ENCODE assay signal across 20 cellular contexts in the genomic region with DNA sequence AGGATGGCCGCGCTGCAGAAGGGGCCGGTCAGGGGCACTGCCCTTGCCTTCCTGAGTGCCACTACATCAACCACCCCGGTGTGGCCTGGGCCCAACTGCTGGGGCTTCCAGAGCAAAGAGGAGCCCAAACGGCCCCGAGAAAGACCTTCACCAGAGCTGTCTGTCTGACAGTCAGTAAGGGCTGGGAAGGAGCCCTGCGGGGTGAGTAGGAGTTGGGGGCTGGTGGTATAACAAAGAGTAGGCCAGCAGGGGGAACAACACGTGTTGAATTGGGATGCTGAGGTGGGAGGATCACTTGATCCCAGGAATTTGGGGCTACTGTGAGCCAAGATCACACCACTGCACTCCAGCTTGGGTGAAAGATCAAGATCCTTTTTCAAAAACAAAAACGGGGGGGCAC. TPM values are rescaled to one million over a fixed set of nuclear protein-coding genes. Genes with fewer than 3 reads are reported as not detected.
DNase-seq lines count a peak whose midpoint lies in the region; ATAC-seq, FAIRE-seq and TF ChIP-seq lines count a peak whose summit lies in the region.
"Had no signal": no experiment of that assay in that cellular context is flagged by ENCODE, and none has a peak within 500 bp of the region (broad histone marks: within the 10 kb centered on the region; RNA-seq: fewer than 3 reads in every experiment).

No MANE protein-coding gene starts in this region.

- no peak for TF ChIP-seq CTCF in HepG2 (CRISPR knock-in tag; IDR thresholded peaks at IDR 0.05)
- TF ChIP-seq CTCF in right lobe of liver (IDR thresholded peaks at IDR 0.05), result no peak
- TF ChIP-seq CTCF in WTC11 (IDR thresholded peaks at IDR 0.05), result no peak
- no peak for TF ChIP-seq CTCF in CD8-positive, alpha-beta T cell (IDR thresholded peaks at IDR 0.05)

- H3K79me2 ChIP-seq in HepG2 (ENCODE audit: insufficient read depth, low read length), result no peaks in the 10 kb centered on the region

- FAIRE-seq in HepG2 (lab: Jason Lieb, UNC), result no peak
- no peak for FAIRE-seq in frontal cortex (lab: Jason Lieb, UNC)
- FAIRE-seq: G401.6, H54 had no signal

- no peak overlapping the region for H2AFZ ChIP-seq in HepG2 (ENCODE audit: low read length)

- no peak overlapping the region for H3K27ac ChIP-seq in HepG2 (ENCODE audit: extremely low read length, insufficient read depth, low read length)
- H3K27ac ChIP-seq in right lobe of liver, result no peak overlapping the region
- no peak overlapping the region for H3K27ac ChIP-seq in CD8-positive, alpha-beta T cell (ENCODE audit: low read depth, low read length)
- no peak overlapping the region for H3K27ac ChIP-seq in naive thymus-derived CD4-positive, alpha-beta T cell (ENCODE audit: low read depth, low read length)

- H4K20me1 ChIP-seq in HepG2 (ENCODE audit: insufficient read depth, low read length), result no peaks in the 10 kb centered on the region

- TF ChIP-seq RAD21 in HepG2 (CRISPR knock-in tag; IDR thresholded peaks at IDR 0.05), result no peak

- POLR2A ChIA-PET in HepG2 (lab: Yijun Ruan, JAX), result interaction anchor here (1.4 kb wide), 1 partner anchor 9 kb away, joined by 5 read pairs; the partner anchor contains the start of gene CABIN1
- POLR2A ChIA-PET in WTC11 (lab: Charles Lee), result interaction anchor here (0.7 kb wide), 1 partner anchor 779 kb away, joined by 3 read pairs; no protein-coding TSS in a partner anchor
- POLR2A ChIA-PET in CD8-positive, alpha-beta T cell (lab: Charles Lee), result no interaction called here
- POLR2A ChIA-PET in naive thymus-derived CD4-positive, alpha-beta T cell (lab: Charles Lee), result no interaction called here

- WGBS in HepG2 (ENCODE audit: low lambda C conversion rate), result 74% methylated on average over 7 of the region's 9 CpGs
- 77% methylated on average over 6 of the region's 9 CpGs for WGBS in right lobe of liver (ENCODE audit: insufficient coverage, low coverage, low lambda C conversion rate, missing lambda C conversion rate)

- DNase-seq in HepG2 (ENCODE audit: low spot score), result no peak
- DNase-seq in right lobe of liver, result no peak
- peak; percentile 35 for DNase-seq in WTC11 (ENCODE audit: low spot score)
- peak; percentile 81 for DNase-seq in iPS-NIHi11 (ENCODE audit: low spot score)
- DNase-seq in DMS153 (lab: John Stamatoyannopoulos, UW), result no peak
- no peak for DNase-seq in CD8-positive, alpha-beta T cell
- no peak for DNase-seq in naive thymus-derived CD4-positive, alpha-beta T cell
- no peak for DNase-seq in frontal cortex (ENCODE audit: low spot score in 2 of 2)
- DNase-seq: 8988T, Caco-2, DMS79, NCI-H1417, NCI-H1930, NCI-H2171 treated with DMSO at 0.1 percent for 48 hours, NCI-H510A, SIG-M5 had no signal

- H3K9me3 ChIP-seq in HepG2 (ENCODE audit: low read length) (no peaks in the 10 kb centered on the region), right lobe of liver (no peaks in the 10 kb centered on the region)
- no peaks in the 10 kb centered on the region for H3K9me3 ChIP-seq in CD8-positive, alpha-beta T cell (ENCODE audit: low read length)
- no peaks in the 10 kb centered on the region for H3K9me3 ChIP-seq in naive thymus-derived CD4-positive, alpha-beta T cell (ENCODE audit: control insufficient read depth in 2 of 3, low read length in 3 of 3)
- H3K9me3 ChIP-seq: Caco-2 had no signal

- TF ChIP-seq POLR2A in HepG2 (IDR thresholded peaks at IDR 0.05; ENCODE audit: insufficient read depth in 1 of 2, low read depth in 2 of 2, low read length in 2 of 2), result no peak
- no peak for TF ChIP-seq POLR2A in right lobe of liver (IDR thresholded peaks at IDR 0.05)

- TF ChIP-seq EP300 in HepG2 (IDR thresholded peaks at IDR 0.05; ENCODE audit: low read depth in 2 of 2, low read length in 2 of 2) (no peak), HepG2 (CRISPR knock-in tag; IDR thresholded peaks at IDR 0.05; ENCODE audit: borderline replicate concordance) (no peak)

- BruUV-seq in HepG2 (replicated peaks; lab: Mats Ljungman, UMichigan), result no TSS peak

- ATAC-seq in HepG2 (no peak), right lobe of liver (no peak), WTC11 (peak; percentile 81)
- ATAC-seq in CD8-positive, alpha-beta T cell, result no peak
- no peak for ATAC-seq in naive thymus-derived CD4-positive, alpha-beta T cell

- CTCF ChIA-PET in HepG2 (lab: Yijun Ruan, JAX; ENCODE audit: low intra/inter-chr PET ratio, low total read pairs) (no interaction called here), WTC11 (lab: Charles Lee) (interaction anchor here (1.0 kb wide), 1 partner anchor 156 kb away, joined by 3 read pairs; no protein-coding TSS in a partner anchor)
- CTCF ChIA-PET in CD8-positive, alpha-beta T cell (lab: Charles Lee), result no interaction called here
- CTCF ChIA-PET in naive thymus-derived CD4-positive, alpha-beta T cell (lab: Charles Lee), result no interaction called here

- H3K27me3 ChIP-seq in HepG2 (ENCODE audit: control insufficient read depth in 1 of 2, insufficient read depth in 2 of 2, low read length in 2 of 2) (no peaks in the 10 kb centered on the region), right lobe of liver (no peaks in the 10 kb centered on the region)
- H3K27me3 ChIP-seq in CD8-positive, alpha-beta T cell (ENCODE audit: insufficient read depth, low read length), result no peaks in the 10 kb centered on the region
- H3K27me3 ChIP-seq in naive thymus-derived CD4-positive, alpha-beta T cell (ENCODE audit: control insufficient read depth in 2 of 2, insufficient read depth in 2 of 2, low read length in 2 of 2), result no peaks in the 10 kb centered on the region

- intact Hi-C loops in HepG2 (cut with micrococcal nuclease; ENCODE audit: unreplicated experiment), result no loop called here
- intact Hi-C loops in right lobe of liver (cut with DNase I), result no loop called here
- intact Hi-C loops in CD8-positive, alpha-beta T cell (cut with DNase I, micrococcal nuclease), result no loop called here
- intact Hi-C loops in naive thymus-derived CD4-positive, alpha-beta T cell (cut with micrococcal nuclease), result no loop called here

- no peak overlapping the region for H3K27ac Mint-ChIP-seq in WTC11
- H3K27ac Mint-ChIP-seq in CD8-positive, alpha-beta T cell, result no peak overlapping the region
- H3K27ac Mint-ChIP-seq in naive thymus-derived CD4-positive, alpha-beta T cell, result peak overlapping the region in 2 of 9 donors; percentile 25 to 42
- H3K27ac Mint-ChIP-seq: IgD-negative memory B cell had no signal

- H3K9me3 Mint-ChIP-seq in WTC11, result no peaks in the 10 kb centered on the region
- no peaks in the 10 kb centered on the region for H3K9me3 Mint-ChIP-seq in CD8-positive, alpha-beta T cell
- H3K9me3 Mint-ChIP-seq in naive thymus-derived CD4-positive, alpha-beta T cell, result no peaks in the 10 kb centered on the region
- H3K9me3 Mint-ChIP-seq: IgD-negative memory B cell had no signal

- H3K36me3 ChIP-seq in HepG2 (replicated peaks in 1 of 2; ENCODE audit: control insufficient read depth in 1 of 2, insufficient read depth in 2 of 2, low read length in 2 of 2) (no peaks in the 10 kb centered on the region), right lobe of liver (no peaks in the 10 kb centered on the region)
- no peaks in the 10 kb centered on the region for H3K36me3 ChIP-seq in CD8-positive, alpha-beta T cell (ENCODE audit: insufficient read depth, low read length)
- H3K36me3 ChIP-seq in naive thymus-derived CD4-positive, alpha-beta T cell (ENCODE audit: control insufficient read depth in 2 of 3, insufficient read depth in 3 of 3, low read length in 3 of 3), result no peaks in the 10 kb centered on the region

- no peaks in the 10 kb centered on the region for H3K36me3 Mint-ChIP-seq in WTC11
- H3K36me3 Mint-ChIP-seq in CD8-positive, alpha-beta T cell, result no peaks in the 10 kb centered on the region
- no peaks in the 10 kb centered on the region for H3K36me3 Mint-ChIP-seq in naive thymus-derived CD4-positive, alpha-beta T cell
- H3K36me3 Mint-ChIP-seq: CD14-positive monocyte had no signal

- in situ Hi-C loops in HepG2 (cut with HindIII; ENCODE audit: extremely low pct_ligation_motif_present, low pct_unique_long_range_greater_than_20kb), result no loop called here

- H3K4me3 ChIP-seq in HepG2 (replicated peaks in 1 of 3; ENCODE audit: insufficient read depth in 1 of 3, low read depth in 2 of 3, low read length in 3 of 3) (no peak overlapping the region), right lobe of liver (no peak overlapping the region)
- no peak overlapping the region for H3K4me3 ChIP-seq in CD8-positive, alpha-beta T cell (ENCODE audit: low read depth, low read length)
- no peak overlapping the region for H3K4me3 ChIP-seq in naive thymus-derived CD4-positive, alpha-beta T cell (ENCODE audit: low read length)

- H3K4me1 Mint-ChIP-seq in WTC11, result peaks cover 5% of the 10 kb centered on the region
- no peaks in the 10 kb centered on the region for H3K4me1 Mint-ChIP-seq in CD8-positive, alpha-beta T cell (ENCODE audit: low read depth)
- peaks cover 0 to 5% (median 0%) of the 10 kb centered on the region in 7 donors for H3K4me1 Mint-ChIP-seq in naive thymus-derived CD4-positive, alpha-beta T cell
- H3K4me1 Mint-ChIP-seq: IgD-negative memory B cell had no signal

- H3K4me2 ChIP-seq in HepG2 (ENCODE audit: low read depth, low read length), result no peak overlapping the region

- H3K27me3 Mint-ChIP-seq in WTC11 (ENCODE audit: low read depth), result peaks cover 13% of the 10 kb centered on the region
- H3K27me3 Mint-ChIP-seq in CD8-positive, alpha-beta T cell (ENCODE audit: low read depth), result peaks cover 2% of the 10 kb centered on the region
- H3K27me3 Mint-ChIP-seq in naive thymus-derived CD4-positive, alpha-beta T cell, result peaks cover 0 to 13% (median 0%) of the 10 kb centered on the region in 5 donors
- H3K27me3 Mint-ChIP-seq: IgD-negative memory B cell had no signal

- no peak overlapping the region for H3K4me3 Mint-ChIP-seq in WTC11
- H3K4me3 Mint-ChIP-seq in CD8-positive, alpha-beta T cell, result no peak overlapping the region
- no peak overlapping the region for H3K4me3 Mint-ChIP-seq in naive thymus-derived CD4-positive, alpha-beta T cell
- H3K4me3 Mint-ChIP-seq: CD14-positive monocyte, IgD-negative memory B cell had no signal

- H3K4me1 ChIP-seq in HepG2 (ENCODE audit: insufficient read depth, low read length) (peaks cover 58% of the 10 kb centered on the region), right lobe of liver (no peaks in the 10 kb centered on the region)
- no peaks in the 10 kb centered on the region for H3K4me1 ChIP-seq in CD8-positive, alpha-beta T cell (ENCODE audit: insufficient read depth, low read length)
- no peaks in the 10 kb centered on the region for H3K4me1 ChIP-seq in naive thymus-derived CD4-positive, alpha-beta T cell (ENCODE audit: control insufficient read depth in 2 of 2, insufficient read depth in 2 of 2, low read length in 2 of 2)
- H3K4me1 ChIP-seq: Caco-2 had no signal

- no peak overlapping the region for H3K9ac ChIP-seq in HepG2 (ENCODE audit: insufficient read depth, low read depth, low read length)

RNA-seq across cellular contexts. Expression of gene GSTT4, which starts 3.9 kb away (rescaled TPM):
- total RNA-seq in HepG2 (2016; rRNA removed; fragmentation: Illumina TruSeq; extraction: Trizol) (0.18 and 0.62 TPM in 2 replicates), right lobe of liver (not detected), WTC11 (2021) (not detected in 3 replicates), frontal cortex (not detected)
- 0.30 and 0.44 TPM in 2 replicates for total RNA-seq in HepG2 (2016; cell fraction: cytosol; rRNA removed; fragmentation: Illumina TruSeq; extraction: Trizol; ENCODE audit: low read depth)
- total RNA-seq in HepG2 (2016; cell fraction: insoluble cytoplasmic fraction; rRNA removed; fragmentation: Illumina TruSeq; extraction: Trizol), result 0.22 and 0.82 TPM in 2 replicates
- 0.62 and 0.77 TPM in 2 replicates for total RNA-seq in HepG2 (2016; cell fraction: membrane; rRNA removed; fragmentation: Illumina TruSeq; extraction: Trizol)
- total RNA-seq in HepG2 (2016; cell fraction: nucleus; rRNA removed; fragmentation: Illumina TruSeq; extraction: Trizol), result 0.94 and 1.2 TPM in 2 replicates
- 0.59 and 0.63 TPM in 2 replicates for polyA plus RNA-seq in HepG2 (2011; rRNA removed)
- polyA plus RNA-seq in HepG2 (2011; cell fraction: cytosol; rRNA removed), result 0.06 and 0.16 TPM in 2 replicates
- 2.4 and 3.5 TPM in 2 replicates for polyA plus RNA-seq in HepG2 (2011; cell fraction: nucleus; rRNA removed)
- polyA plus RNA-seq in HepG2 (2012), result 0.16 and 0.23 TPM in 2 replicates
- 0.15 and 0.20 TPM in 2 replicates for polyA plus RNA-seq in HepG2 (2016; cell fraction: cytosol; fragmentation: Illumina TruSeq; extraction: Trizol; ENCODE audit: low read depth)
- not detected in 2 replicates for polyA plus RNA-seq in HepG2 (2016; cell fraction: insoluble cytoplasmic fraction; fragmentation: Illumina TruSeq; extraction: Trizol; ENCODE audit: low read depth)
- polyA plus RNA-seq in HepG2 (2016; cell fraction: membrane; fragmentation: Illumina TruSeq; extraction: Trizol; ENCODE audit: low read depth), result 0.30 TPM in 1 of 2 replicates, not detected in the other
- 2.0 and 2.2 TPM in 2 replicates for polyA plus RNA-seq in HepG2 (2016; cell fraction: nucleus; fragmentation: Illumina TruSeq; extraction: Trizol; ENCODE audit: insufficient read depth, low read depth)
- 1.8 TPM in 1 of 2 replicates, not detected in the other for polyA minus RNA-seq in HepG2 (2011; rRNA and poly(A)+ RNA removed; ENCODE audit: low replicate concordance)
- polyA minus RNA-seq in HepG2 (2011; cell fraction: cytosol; rRNA and poly(A)+ RNA removed), result not detected in 2 replicates
- polyA minus RNA-seq in HepG2 (2011; cell fraction: nucleus; rRNA and poly(A)+ RNA removed), result 3.0 and 4.8 TPM in 2 replicates
- total RNA-seq in CD8-positive, alpha-beta T cell, result not detected
- not detected for total RNA-seq in naive thymus-derived CD4-positive, alpha-beta T cell
- not detected for polyA plus RNA-seq in naive thymus-derived CD4-positive, alpha-beta T cell
- polyA plus RNA-seq: CD14-positive monocyte, IgD-negative memory B cell had no signal

RNA-seq across cellular contexts. Expression of gene CABIN1, which starts 9.8 kb away (rescaled TPM):
- total RNA-seq in HepG2 (2016; rRNA removed; fragmentation: Illumina TruSeq; extraction: Trizol), result 51.3 and 61.3 TPM in 2 replicates
- total RNA-seq in HepG2 (2016; cell fraction: cytosol; rRNA removed; fragmentation: Illumina TruSeq; extraction: Trizol; ENCODE audit: low read depth), result 14.3 and 17.6 TPM in 2 replicates
- 52.6 and 55.2 TPM in 2 replicates for total RNA-seq in HepG2 (2016; cell fraction: insoluble cytoplasmic fraction; rRNA removed; fragmentation: Illumina TruSeq; extraction: Trizol)
- 20.5 and 20.9 TPM in 2 replicates for total RNA-seq in HepG2 (2016; cell fraction: membrane; rRNA removed; fragmentation: Illumina TruSeq; extraction: Trizol)
- 68.3 and 86.3 TPM in 2 replicates for total RNA-seq in HepG2 (2016; cell fraction: nucleus; rRNA removed; fragmentation: Illumina TruSeq; extraction: Trizol)
- polyA plus RNA-seq in HepG2 (2011; rRNA removed), result 10.2 and 12.0 TPM in 2 replicates
- 5.5 and 7.0 TPM in 2 replicates for polyA plus RNA-seq in HepG2 (2011; cell fraction: cytosol; rRNA removed)
- 68.4 and 82.0 TPM in 2 replicates for polyA plus RNA-seq in HepG2 (2011; cell fraction: nucleus; rRNA removed)
- 19.1 and 30.8 TPM in 2 replicates for polyA plus RNA-seq in HepG2 (2012)
- 3.8 and 4.8 TPM in 2 replicates for polyA plus RNA-seq in HepG2 (2016; cell fraction: cytosol; fragmentation: Illumina TruSeq; extraction: Trizol; ENCODE audit: low read depth)
- polyA plus RNA-seq in HepG2 (2016; cell fraction: insoluble cytoplasmic fraction; fragmentation: Illumina TruSeq; extraction: Trizol; ENCODE audit: low read depth), result 30.8 and 43.5 TPM in 2 replicates
- 8.6 and 10.2 TPM in 2 replicates for polyA plus RNA-seq in HepG2 (2016; cell fraction: membrane; fragmentation: Illumina TruSeq; extraction: Trizol; ENCODE audit: low read depth)
- 146 and 156 TPM in 2 replicates for polyA plus RNA-seq in HepG2 (2016; cell fraction: nucleus; fragmentation: Illumina TruSeq; extraction: Trizol; ENCODE audit: insufficient read depth, low read depth)
- 17.9 and 49.9 TPM in 2 replicates for polyA minus RNA-seq in HepG2 (2011; rRNA and poly(A)+ RNA removed; ENCODE audit: low replicate concordance)
- polyA minus RNA-seq in HepG2 (2011; cell fraction: cytosol; rRNA and poly(A)+ RNA removed), result 22.2 and 23.7 TPM in 2 replicates
- 47.6 and 50.8 TPM in 2 replicates for polyA minus RNA-seq in HepG2 (2011; cell fraction: nucleus; rRNA and poly(A)+ RNA removed)
- 10 to 100 TPM; 17.1 to 22.8 (median 19.2) TPM for total RNA-seq in right lobe of liver
- total RNA-seq in WTC11 (2021), result 72.5 to 79.2 TPM (median 79.0 TPM) in 3 replicates
- total RNA-seq in CD8-positive, alpha-beta T cell, result 100 to 1,000 TPM; 104 to 118 TPM
- total RNA-seq in naive thymus-derived CD4-positive, alpha-beta T cell, result 100 to 1,000 TPM; 140 to 150 (median 145) TPM
- 10 to 100 TPM; 10.2 to 14.7 TPM for polyA plus RNA-seq in naive thymus-derived CD4-positive, alpha-beta T cell
- total RNA-seq in frontal cortex, result 30.2 TPM

RNA-seq across cellular contexts. Expression of gene GSTT2, which starts 21.4 kb away (rescaled TPM):
- total RNA-seq in HepG2 (2016; rRNA removed; fragmentation: Illumina TruSeq; extraction: Trizol), result not detected in 2 replicates
- total RNA-seq in HepG2 (2016; cell fraction: cytosol; rRNA removed; fragmentation: Illumina TruSeq; extraction: Trizol; ENCODE audit: low read depth), result not detected in 2 replicates
- total RNA-seq in HepG2 (2016; cell fraction: insoluble cytoplasmic fraction; rRNA removed; fragmentation: Illumina TruSeq; extraction: Trizol), result not detected in 2 replicates
- not detected in 2 replicates for total RNA-seq in HepG2 (2016; cell fraction: membrane; rRNA removed; fragmentation: Illumina TruSeq; extraction: Trizol)
- total RNA-seq in HepG2 (2016; cell fraction: nucleus; rRNA removed; fragmentation: Illumina TruSeq; extraction: Trizol), result not detected in 2 replicates
- polyA plus RNA-seq in HepG2 (2011; rRNA removed), result not detected in 2 replicates
- polyA plus RNA-seq in HepG2 (2011; cell fraction: cytosol; rRNA removed), result not detected in 2 replicates
- polyA plus RNA-seq in HepG2 (2011; cell fraction: nucleus; rRNA removed), result 0.21 and 0.71 TPM in 2 replicates
- 0.21 TPM in 1 of 2 replicates, not detected in the other for polyA plus RNA-seq in HepG2 (2012)
- polyA plus RNA-seq in HepG2 (2016; cell fraction: cytosol; fragmentation: Illumina TruSeq; extraction: Trizol; ENCODE audit: low read depth), result not detected in 2 replicates
- polyA plus RNA-seq in HepG2 (2016; cell fraction: insoluble cytoplasmic fraction; fragmentation: Illumina TruSeq; extraction: Trizol; ENCODE audit: low read depth), result not detected in 2 replicates
- polyA plus RNA-seq in HepG2 (2016; cell fraction: membrane; fragmentation: Illumina TruSeq; extraction: Trizol; ENCODE audit: low read depth), result not detected in 2 replicates
- 0.45 TPM in 1 of 2 replicates, not detected in the other for polyA plus RNA-seq in HepG2 (2016; cell fraction: nucleus; fragmentation: Illumina TruSeq; extraction: Trizol; ENCODE audit: insufficient read depth, low read depth)
- polyA minus RNA-seq in HepG2 (2011; rRNA and poly(A)+ RNA removed; ENCODE audit: low replicate concordance), result not detected in 2 replicates
- polyA minus RNA-seq in HepG2 (2011; cell fraction: cytosol; rRNA and poly(A)+ RNA removed), result not detected in 2 replicates
- polyA minus RNA-seq in HepG2 (2011; cell fraction: nucleus; rRNA and poly(A)+ RNA removed), result not detected in 2 replicates
- total RNA-seq in right lobe of liver, result under 1 TPM in 1 of 6 experiments, not detected in 5; 0.76 TPM
- total RNA-seq in WTC11 (2021), result 0.50 to 1.2 TPM (median 1.1 TPM) in 3 replicates
- total RNA-seq in CD8-positive, alpha-beta T cell, result not detected
- total RNA-seq in naive thymus-derived CD4-positive, alpha-beta T cell, result not detected
- not detected for polyA plus RNA-seq in naive thymus-derived CD4-positive, alpha-beta T cell
- 0.41 TPM for total RNA-seq in frontal cortex
- polyA plus RNA-seq: CD14-positive monocyte, IgD-negative memory B cell had no signal

RNA-seq across cellular contexts. Expression of gene DDT, which starts 27.1 kb away (rescaled TPM):
- total RNA-seq in HepG2 (2016; rRNA removed; fragmentation: Illumina TruSeq; extraction: Trizol) (120 and 143 TPM in 2 replicates), right lobe of liver (100 to 1,000 TPM; 198 to 587 (median 295) TPM), WTC11 (2021) (194 to 238 TPM (median 205 TPM) in 3 replicates), frontal cortex (24.9 TPM)
- 60.4 and 70.3 TPM in 2 replicates for total RNA-seq in HepG2 (2016; cell fraction: cytosol; rRNA removed; fragmentation: Illumina TruSeq; extraction: Trizol; ENCODE audit: low read depth)
- 129 and 145 TPM in 2 replicates for total RNA-seq in HepG2 (2016; cell fraction: insoluble cytoplasmic fraction; rRNA removed; fragmentation: Illumina TruSeq; extraction: Trizol)
- 63.1 and 70.2 TPM in 2 replicates for total RNA-seq in HepG2 (2016; cell fraction: membrane; rRNA removed; fragmentation: Illumina TruSeq; extraction: Trizol)
- total RNA-seq in HepG2 (2016; cell fraction: nucleus; rRNA removed; fragmentation: Illumina TruSeq; extraction: Trizol), result 47.8 and 63.8 TPM in 2 replicates
- polyA plus RNA-seq in HepG2 (2011; rRNA removed), result 159 and 181 TPM in 2 replicates
- polyA plus RNA-seq in HepG2 (2011; cell fraction: cytosol; rRNA removed), result 124 and 244 TPM in 2 replicates
- 150 and 188 TPM in 2 replicates for polyA plus RNA-seq in HepG2 (2011; cell fraction: nucleus; rRNA removed)
- polyA plus RNA-seq in HepG2 (2012), result 66.3 and 104 TPM in 2 replicates
- 67.3 and 70.6 TPM in 2 replicates for polyA plus RNA-seq in HepG2 (2016; cell fraction: cytosol; fragmentation: Illumina TruSeq; extraction: Trizol; ENCODE audit: low read depth)
- polyA plus RNA-seq in HepG2 (2016; cell fraction: insoluble cytoplasmic fraction; fragmentation: Illumina TruSeq; extraction: Trizol; ENCODE audit: low read depth), result 125 and 141 TPM in 2 replicates
- 61.9 and 66.8 TPM in 2 replicates for polyA plus RNA-seq in HepG2 (2016; cell fraction: membrane; fragmentation: Illumina TruSeq; extraction: Trizol; ENCODE audit: low read depth)
- 98.1 and 122 TPM in 2 replicates for polyA plus RNA-seq in HepG2 (2016; cell fraction: nucleus; fragmentation: Illumina TruSeq; extraction: Trizol; ENCODE audit: insufficient read depth, low read depth)
- polyA minus RNA-seq in HepG2 (2011; rRNA and poly(A)+ RNA removed; ENCODE audit: low replicate concordance), result 36.0 and 80.8 TPM in 2 replicates
- 35.0 and 38.4 TPM in 2 replicates for polyA minus RNA-seq in HepG2 (2011; cell fraction: cytosol; rRNA and poly(A)+ RNA removed)
- 27.8 and 28.0 TPM in 2 replicates for polyA minus RNA-seq in HepG2 (2011; cell fraction: nucleus; rRNA and poly(A)+ RNA removed)
- 10 to 100 TPM; 70.9 to 77.5 TPM for total RNA-seq in CD8-positive, alpha-beta T cell
- total RNA-seq in naive thymus-derived CD4-positive, alpha-beta T cell, result 100 to 1,000 TPM in 1 of 5 experiments, 10 to 100 TPM in 4; 66.8 to 108 (median 80.2) TPM
- polyA plus RNA-seq in naive thymus-derived CD4-positive, alpha-beta T cell, result 100 to 1,000 TPM in 1 of 2 donors, 10 to 100 TPM in 1; 66.3 to 122 TPM

RNA-seq across cellular contexts. Expression of gene DDTL, which starts 34.6 kb away (rescaled TPM):
- total RNA-seq in HepG2 (2016; rRNA removed; fragmentation: Illumina TruSeq; extraction: Trizol) (0.31 TPM in 1 of 2 replicates, not detected in the other), right lobe of liver (1 to 10 TPM in 2 of 6 experiments, not detected in 4; 3.5 to 7.1 TPM), WTC11 (2021) (3.6 to 5.8 TPM (median 3.6 TPM) in 3 replicates), frontal cortex (3.7 TPM)
- 0.30 TPM in 1 of 2 replicates, not detected in the other for total RNA-seq in HepG2 (2016; cell fraction: cytosol; rRNA removed; fragmentation: Illumina TruSeq; extraction: Trizol; ENCODE audit: low read depth)
- total RNA-seq in HepG2 (2016; cell fraction: insoluble cytoplasmic fraction; rRNA removed; fragmentation: Illumina TruSeq; extraction: Trizol), result 0.13 and 0.26 TPM in 2 replicates
- total RNA-seq in HepG2 (2016; cell fraction: membrane; rRNA removed; fragmentation: Illumina TruSeq; extraction: Trizol), result 0.28 TPM in 1 of 2 replicates, not detected in the other
- 0.28 TPM in 1 of 2 replicates, not detected in the other for total RNA-seq in HepG2 (2016; cell fraction: nucleus; rRNA removed; fragmentation: Illumina TruSeq; extraction: Trizol)
- 0.07 TPM in 1 of 2 replicates, not detected in the other for polyA plus RNA-seq in HepG2 (2011; rRNA removed)
- not detected in 2 replicates for polyA plus RNA-seq in HepG2 (2011; cell fraction: cytosol; rRNA removed)
- polyA plus RNA-seq in HepG2 (2011; cell fraction: nucleus; rRNA removed), result 0.10 TPM in 1 of 2 replicates, not detected in the other
- polyA plus RNA-seq in HepG2 (2012), result 4.9 and 5.3 TPM in 2 replicates
- polyA plus RNA-seq in HepG2 (2016; cell fraction: cytosol; fragmentation: Illumina TruSeq; extraction: Trizol; ENCODE audit: low read depth), result 0.10 TPM in 1 of 2 replicates, not detected in the other
- 0.23 TPM in 1 of 2 replicates, not detected in the other for polyA plus RNA-seq in HepG2 (2016; cell fraction: insoluble cytoplasmic fraction; fragmentation: Illumina TruSeq; extraction: Trizol; ENCODE audit: low read depth)
- polyA plus RNA-seq in HepG2 (2016; cell fraction: membrane; fragmentation: Illumina TruSeq; extraction: Trizol; ENCODE audit: low read depth), result not detected in 2 replicates
- polyA plus RNA-seq in HepG2 (2016; cell fraction: nucleus; fragmentation: Illumina TruSeq; extraction: Trizol; ENCODE audit: insufficient read depth, low read depth), result not detected in 2 replicates
- 0.22 and 11.7 TPM in 2 replicates for polyA minus RNA-seq in HepG2 (2011; rRNA and poly(A)+ RNA removed; ENCODE audit: low replicate concordance)
- not detected in 2 replicates for polyA minus RNA-seq in HepG2 (2011; cell fraction: cytosol; rRNA and poly(A)+ RNA removed)
- polyA minus RNA-seq in HepG2 (2011; cell fraction: nucleus; rRNA and poly(A)+ RNA removed), result not detected in 2 replicates
- not detected for total RNA-seq in CD8-positive, alpha-beta T cell
- 1 to 10 TPM; 3.3 to 5.7 (median 4.9) TPM for total RNA-seq in naive thymus-derived CD4-positive, alpha-beta T cell
- 1 to 10 TPM; 2.3 to 2.9 TPM for polyA plus RNA-seq in naive thymus-derived CD4-positive, alpha-beta T cell

Comparison
In these comparisons a context has a peak if more than half of its experiments do, and no peak if none do; other contexts are left out.
1. DNase-seq: peak in WTC11 (single experiment) and iPS-NIHi11 (single experiment); none in HepG2 (single experiment), right lobe of liver (0 of 3), DMS153 (single experiment), CD8-positive, alpha-beta T cell (0 of 7), naive thymus-derived CD4-positive, alpha-beta T cell (0 of 9) and frontal cortex (0 of 2).
2. POLR2A ChIA-PET loops: an anchor here in HepG2 (1.4 kb wide) and WTC11 (0.7 kb wide); none called in CD8-positive, alpha-beta T cell and naive thymus-derived CD4-positive, alpha-beta T cell.
3. Of the 50 proteins assayed by ChIP-seq in both HepG2 and WTC11: peak only in HepG2: none; only in WTC11: SP1 and USF2; in both: none; in neither: 48.